8 cellular contexts compared by ENCODE assay signal in the genomic region with DNA sequence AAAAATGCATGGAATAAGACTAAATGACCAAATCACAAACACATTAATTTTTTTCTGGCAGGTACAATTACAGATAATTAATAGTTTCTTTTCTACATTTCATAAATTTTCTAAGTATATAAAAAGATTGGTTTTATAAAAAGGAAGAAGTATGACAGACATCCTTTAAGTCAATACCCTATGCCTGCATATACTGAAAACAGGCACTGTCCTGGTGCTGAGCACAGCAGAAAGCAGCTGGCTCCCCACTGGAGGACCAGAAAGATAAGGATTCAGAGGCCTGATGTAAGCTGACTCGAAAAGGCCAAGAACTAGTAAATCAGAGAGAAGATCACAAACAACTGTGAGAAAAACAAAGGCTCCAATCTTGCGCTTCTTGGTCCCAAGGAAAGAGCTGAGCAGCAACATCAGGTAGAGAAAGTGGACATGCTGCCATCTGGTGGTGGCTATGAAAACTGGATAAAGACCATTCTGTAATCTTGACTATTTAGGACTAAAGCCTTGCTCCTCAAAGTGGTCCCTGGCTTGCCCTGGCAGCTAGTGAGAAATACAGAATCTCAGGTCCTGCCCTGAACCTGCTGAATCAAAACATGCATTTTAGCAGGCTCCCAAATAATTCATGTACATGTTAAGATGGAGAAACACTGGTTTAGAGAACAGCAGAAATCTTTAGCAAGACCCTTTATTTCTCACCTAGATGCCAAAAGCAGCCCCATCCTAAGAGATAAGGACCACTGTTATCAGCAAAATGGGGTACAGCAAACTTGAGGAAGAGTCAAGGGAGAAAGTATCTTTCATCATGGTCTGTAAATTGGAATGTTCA.
DNase-seq lines count a peak whose midpoint lies in the region; ATAC-seq and TF ChIP-seq lines count a peak whose summit lies in the region.

No MANE protein-coding gene starts in this region.

- no peak overlapping the region for H3K27ac ChIP-seq in KMS-11
- no peak overlapping the region for H3K27ac ChIP-seq in cardiac muscle cell
- H3K27ac ChIP-seq in psoas muscle = no peak overlapping the region

- H3K27me3 ChIP-seq in GM06990 (replicated peaks; ENCODE audit: control insufficient read depth, insufficient read depth, low read length) (no peaks in the 10 kb centered on the region), KMS-11 (ENCODE audit: insufficient read depth, low read depth) (no peaks in the 10 kb centered on the region), cardiac muscle cell (no peaks in the 10 kb centered on the region), psoas muscle (ENCODE audit: insufficient read depth in 3 of 3, low read length in 2 of 3) (no peaks in the 10 kb centered on the region)

- no peak overlapping the region for H2AFZ ChIP-seq in KMS-11 (ENCODE audit: low read depth)

- ATAC-seq in GM21786 (IDR thresholded peaks at IDR 0.05; ENCODE audit: unreplicated experiment) = peak; percentile 95
- peak in 2 of 4 donors; percentile 61 to 69 for ATAC-seq in psoas muscle
- no peak for ATAC-seq in HG03108 (IDR thresholded peaks at IDR 0.05; ENCODE audit: unreplicated experiment)

- H3K36me3 Mint-ChIP-seq in activated naive CD8-positive, alpha-beta T cell = peaks cover 21% of the 10 kb centered on the region

- no peak overlapping the region for H3K4me2 ChIP-seq in KMS-11

- in situ Hi-C loops in SK-MEL-5 (cut with HindIII; ENCODE audit: low pct_unique_long_range_greater_than_20kb, low sequenced_read_pairs) = no loop called here

- intact Hi-C loops in psoas muscle (cut with DNase I) = loop anchor here (1.0 to 5.0 kb wide), 2 partner anchors 137 to 139 kb away; no protein-coding TSS in a partner anchor

- H3K4me1 ChIP-seq in KMS-11 (ENCODE audit: low read depth, poor library complexity, severe bottlenecking) (no peaks in the 10 kb centered on the region), cardiac muscle cell (ENCODE audit: low read depth) (no peaks in the 10 kb centered on the region), psoas muscle (no peaks in the 10 kb centered on the region)

- no peaks in the 10 kb centered on the region for H3K36me3 ChIP-seq in GM06990 (ENCODE audit: control insufficient read depth, insufficient read depth, low read length)
- H3K36me3 ChIP-seq in KMS-11 (ENCODE audit: insufficient read depth) = no peaks in the 10 kb centered on the region
- H3K36me3 ChIP-seq in cardiac muscle cell = no peaks in the 10 kb centered on the region
- H3K36me3 ChIP-seq in psoas muscle (ENCODE audit: insufficient read depth in 1 of 2, low read depth in 1 of 2) = no peaks in the 10 kb centered on the region

- H3K27ac Mint-ChIP-seq in activated naive CD8-positive, alpha-beta T cell = peak overlapping the region; percentile 16

- TF ChIP-seq CTCF in GM06990 (IDR thresholded peaks at IDR 0.05; ENCODE audit: insufficient read depth, low read length, poor library complexity, severe bottlenecking) (peak; percentile 70), KMS-11 (conservative IDR thresholded peaks at IDR 0.05; ENCODE audit: low read depth, low read length) (peak; percentile 82), cardiac muscle cell (IDR thresholded peaks at IDR 0.05; ENCODE audit: low read depth, low read length) (peak; percentile 75), psoas muscle (IDR thresholded peaks at IDR 0.05) (peak; percentile 76)

- no peaks in the 10 kb centered on the region for H3K79me2 ChIP-seq in KMS-11 (ENCODE audit: insufficient read depth, low read depth)

- no peaks in the 10 kb centered on the region for H3K9me3 Mint-ChIP-seq in activated naive CD8-positive, alpha-beta T cell (ENCODE audit: low read depth)

- H3K9me3 ChIP-seq in cardiac muscle cell (ENCODE audit: low read depth) = no peaks in the 10 kb centered on the region
- no peaks in the 10 kb centered on the region for H3K9me3 ChIP-seq in psoas muscle

- DNase-seq in GM06990 (ENCODE audit: extremely low read depth, insufficient read length) (no peak), SK-MEL-5 (ENCODE audit: low read depth, low spot score) (peak; percentile 81), cardiac muscle cell (ENCODE audit: low read depth in 1 of 2, low spot score in 1 of 2) (peak; percentile 72 to 75), psoas muscle (no peak)

- H4K20me1 ChIP-seq in KMS-11 (ENCODE audit: insufficient read depth) = no peaks in the 10 kb centered on the region

- H3K4me3 ChIP-seq in GM06990 (replicated peaks; ENCODE audit: low read depth, low read length) (no peak overlapping the region), KMS-11 (IDR thresholded peaks at IDR 0.05; ENCODE audit: insufficient read depth, low read depth, low read length) (no peak overlapping the region), cardiac muscle cell (no peak overlapping the region), psoas muscle (no peak overlapping the region)

- no peak overlapping the region for H3K4me3 Mint-ChIP-seq in activated naive CD8-positive, alpha-beta T cell

- H3K9ac ChIP-seq in KMS-11 = no peak overlapping the region

- WGBS in psoas muscle, 3 donors = 17 to 29% (median 25%) methylated on average over 2 of the region's 2 CpGs

- no peaks in the 10 kb centered on the region for H3K27me3 Mint-ChIP-seq in activated naive CD8-positive, alpha-beta T cell

- peaks cover 23% of the 10 kb centered on the region for H3K4me1 Mint-ChIP-seq in activated naive CD8-positive, alpha-beta T cell (ENCODE audit: low read depth)

Comparison
In these comparisons a context has a peak if more than half of its experiments do, and no peak if none do; other contexts are left out.
1. DNase-seq: peak in SK-MEL-5 (single experiment) and cardiac muscle cell (2 of 2); none in GM06990 (single experiment) and psoas muscle (0 of 2).
2. Peak in every context shown above with its lines, with median percentiles within 50 percentile points of each other: CTCF ChIP-seq.